9 cellular contexts compared by ENCODE assay signal in the genomic region with DNA sequence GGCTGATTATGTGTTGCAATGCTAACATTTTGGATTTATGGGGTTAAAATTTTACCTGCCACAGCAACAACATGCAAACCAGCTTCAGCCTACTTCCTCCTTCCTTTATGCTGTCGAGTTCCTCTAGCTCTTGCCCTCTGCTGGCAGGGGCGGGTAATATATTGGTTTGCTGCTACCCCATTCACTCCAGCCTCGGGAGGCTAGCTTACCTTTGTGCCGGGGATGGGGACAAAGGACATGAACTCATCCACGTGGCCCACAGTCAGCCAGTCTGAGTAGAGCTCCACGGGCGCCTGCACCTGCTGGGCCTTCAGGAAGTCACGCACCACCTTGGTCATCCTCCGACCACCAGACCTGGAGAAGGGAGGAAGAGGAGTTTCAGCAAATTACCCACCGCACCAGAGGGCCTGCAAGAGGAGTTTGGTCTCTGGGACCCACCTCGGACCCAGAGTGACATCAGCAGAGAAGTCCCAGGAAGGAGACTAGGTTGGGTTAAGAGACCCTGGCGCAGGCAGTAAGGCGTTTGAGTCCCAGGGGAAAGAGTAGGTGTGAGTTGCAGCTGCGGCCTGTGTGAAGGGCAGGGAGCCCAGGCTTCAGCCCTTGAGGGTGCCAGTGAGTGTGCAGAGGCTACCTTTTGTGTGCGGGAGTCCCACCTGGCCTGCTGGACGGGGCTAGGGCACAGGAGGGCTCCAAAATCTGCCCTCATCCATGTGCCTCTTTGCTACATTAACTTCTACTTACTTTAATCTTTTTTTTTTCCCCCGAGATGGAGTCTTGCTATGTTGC. TPM values are rescaled to one million over a fixed set of nuclear protein-coding genes. Genes with fewer than 3 reads are reported as not detected.
A peak's percentile ranks its signal among the peaks of the same experiment; 100 is the strongest.
DNase-seq lines count a peak whose midpoint lies in the region; ATAC-seq, FAIRE-seq and TF ChIP-seq lines count a peak whose summit lies in the region.
"Had no signal": no experiment of that assay in that cellular context is flagged by ENCODE, and none has a peak within 500 bp of the region (broad histone marks: within the 10 kb centered on the region; RNA-seq: fewer than 3 reads in every experiment).

No MANE protein-coding gene starts in this region.

- H3K36me3 Mint-ChIP-seq in activated CD8-positive, alpha-beta T cell treated with anti-CD3 and anti-CD28 coated beads for 36 hours (ENCODE audit: low read depth), result no peaks in the 10 kb centered on the region
- peaks cover 2% of the 10 kb centered on the region for H3K36me3 Mint-ChIP-seq in memory B cell

- peak; percentile 29 for TF ChIP-seq CTCF in activated CD8-positive, alpha-beta T cell treated with anti-CD3 and anti-CD28 coated beads for 36 hours (IDR thresholded peaks at IDR 0.05)
- TF ChIP-seq CTCF in omental fat pad (IDR thresholded peaks at IDR 0.05), result no peak

- H3K4me1 Mint-ChIP-seq in activated CD8-positive, alpha-beta T cell treated with anti-CD3 and anti-CD28 coated beads for 36 hours (ENCODE audit: low read depth), result no peaks in the 10 kb centered on the region
- H3K4me1 Mint-ChIP-seq in memory B cell, result peaks cover 3% of the 10 kb centered on the region

- peak; percentile 34 for DNase-seq in HuH-7 (ENCODE audit: low spot score)
- peak; percentile 37 for DNase-seq in activated CD8-positive, alpha-beta T cell treated with anti-CD3 and anti-CD28 coated beads for 36 hours
- no peak for DNase-seq in memory B cell (ENCODE audit: low spot score in 2 of 2)
- DNase-seq in NCI-H524 (lab: John Stamatoyannopoulos, UW), result no peak
- no peak for DNase-seq in omental fat pad (ENCODE audit: low spot score)
- no peak for DNase-seq in NCI-H128 (lab: John Stamatoyannopoulos, UW; ENCODE audit: unreplicated experiment)

- POLR2A ChIA-PET in activated CD8-positive, alpha-beta T cell treated with anti-CD3 and anti-CD28 coated beads for 36 hours (lab: Charles Lee), result interaction anchor here (0.6 to 1.3 kb wide), 2 partner anchors 13 to 379 kb away, joined by 5 read pairs; no protein-coding TSS in a partner anchor

- H3K4me3 Mint-ChIP-seq in activated CD8-positive, alpha-beta T cell treated with anti-CD3 and anti-CD28 coated beads for 36 hours, result no peak overlapping the region
- H3K4me3 Mint-ChIP-seq in memory B cell, result no peak overlapping the region

- intact Hi-C loops in activated CD8-positive, alpha-beta T cell treated with anti-CD3 and anti-CD28 coated beads for 36 hours (cut with micrococcal nuclease), result no loop called here

- no peak overlapping the region for H3K27ac Mint-ChIP-seq in activated CD8-positive, alpha-beta T cell treated with anti-CD3 and anti-CD28 coated beads for 36 hours
- H3K27ac Mint-ChIP-seq in memory B cell, result no peak overlapping the region

- H3K27me3 Mint-ChIP-seq in activated CD8-positive, alpha-beta T cell treated with anti-CD3 and anti-CD28 coated beads for 36 hours, result no peaks in the 10 kb centered on the region
- H3K27me3 Mint-ChIP-seq in memory B cell, result peaks cover 4% of the 10 kb centered on the region

- no peak for ATAC-seq in activated CD8-positive, alpha-beta T cell treated with anti-CD3 and anti-CD28 coated beads for 36 hours
- ATAC-seq in memory B cell (ENCODE audit: low read depth), result peak; percentile 60
- no peak for ATAC-seq in GM19328 (IDR thresholded peaks at IDR 0.05; ENCODE audit: unreplicated experiment)
- no peak for ATAC-seq in omental fat pad (ENCODE audit: low FRiP score)

- peak; percentile 90 for FAIRE-seq in G401.6 (lab: Jason Lieb, UNC)

- peaks cover 3% of the 10 kb centered on the region for H3K9me3 Mint-ChIP-seq in activated CD8-positive, alpha-beta T cell treated with anti-CD3 and anti-CD28 coated beads for 36 hours
- H3K9me3 Mint-ChIP-seq in memory B cell, result peaks cover 5% of the 10 kb centered on the region

- CTCF ChIA-PET in activated CD8-positive, alpha-beta T cell treated with anti-CD3 and anti-CD28 coated beads for 36 hours (lab: Charles Lee), result interaction anchor here (0.6 to 2.0 kb wide), 4 partner anchors 10 to 124 kb away, joined by 3 to 5 read pairs (median 4); no protein-coding TSS in a partner anchor

RNA-seq across cellular contexts. Expression of a gene that starts 21.8 kb away (rescaled TPM):
- 100 to 1,000 TPM; 135 to 148 TPM for total RNA-seq in activated CD8-positive, alpha-beta T cell treated with anti-CD3 and anti-CD28 coated beads for 36 hours
- total RNA-seq in omental fat pad, result 100 to 1,000 TPM in 3 of 4 donors, 10 to 100 TPM in 1; 84.2 to 128 (median 117) TPM

RNA-seq across cellular contexts. Expression of a gene that starts 43.6 kb away (rescaled TPM):
- total RNA-seq in activated CD8-positive, alpha-beta T cell treated with anti-CD3 and anti-CD28 coated beads for 36 hours, result not detected
- 10 to 100 TPM in 1 of 4 donors, 1 to 10 TPM in 2, under 1 TPM in 1; 0.37 to 19.9 (median 1.6) TPM for total RNA-seq in omental fat pad
- total RNA-seq: T-helper 1 cell treated with Interleukin-12 subunit alpha and Interleukin-12 subunit beta and Interleukin-4 antibody, amounts not matched to agents 30 ng/mL and 1 ng/mL, for 36 hours had no signal

Comparison
In these comparisons a context has a peak if more than half of its experiments do, and no peak if none do; other contexts are left out.
1. DNase-seq: peak in HuH-7 (single experiment) and activated CD8-positive, alpha-beta T cell treated with anti-CD3 and anti-CD28 coated beads for 36 hours (single experiment); none in memory B cell (0 of 2), NCI-H524 (0 of 2), omental fat pad (single experiment) and NCI-H128 (single experiment).